In the genomic region with DNA sequence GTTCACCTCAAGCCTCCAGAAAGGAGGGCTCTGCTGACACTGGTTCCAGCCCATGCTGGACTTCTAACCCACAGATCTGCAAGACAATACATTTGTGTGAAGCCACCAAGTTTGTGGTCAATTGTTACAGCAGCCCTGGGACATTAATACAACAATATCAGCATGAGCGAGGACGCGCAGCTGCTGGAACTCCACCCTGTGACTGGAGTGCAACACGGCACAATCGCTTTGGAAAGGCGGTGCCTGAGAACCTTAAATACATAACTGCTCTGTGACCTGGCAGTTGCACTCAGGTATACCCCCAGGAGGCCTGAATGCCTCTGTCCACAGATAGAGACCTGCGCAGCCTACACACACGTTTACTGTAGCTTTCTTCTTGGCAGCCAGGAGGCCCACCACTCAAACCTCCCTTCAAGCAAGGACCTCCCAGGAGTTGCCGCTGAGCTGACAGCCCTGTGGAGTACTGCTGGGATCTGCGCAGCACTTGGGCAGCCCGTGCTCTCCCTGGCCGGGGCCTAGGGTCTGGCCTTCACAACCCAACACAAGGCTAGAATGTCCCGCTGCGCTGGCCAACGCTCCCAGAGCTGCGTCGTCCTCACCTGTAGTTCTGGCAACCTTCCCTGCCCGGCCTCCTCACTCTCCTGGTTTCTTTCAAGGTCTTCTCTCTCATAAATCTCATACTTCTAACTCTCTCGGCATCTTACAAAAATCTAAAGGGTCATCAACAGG, we compare ENCODE assay signal across 22 cellular contexts. TPM values are rescaled to one million over a fixed set of nuclear protein-coding genes. Genes with fewer than 3 reads are reported as not detected.
DNase-seq lines count a peak whose midpoint lies in the region; ATAC-seq and TF ChIP-seq lines count a peak whose summit lies in the region.
"Had no signal": no experiment of that assay in that cellular context is flagged by ENCODE, and none has a peak within 500 bp of the region (broad histone marks: within the 10 kb centered on the region; RNA-seq: fewer than 3 reads in every experiment).

No MANE protein-coding gene starts in this region.

- CTCF ChIA-PET in activated CD4-positive, alpha-beta T cell treated with anti-CD3 and anti-CD28 coated beads, Interleukin-2, amount 10 ng/mL, durations not matched to agents 7 days and 5 days (lab: Charles Lee): no interaction called here
- CTCF ChIA-PET in activated CD8-positive, alpha-beta T cell treated with anti-CD3 and anti-CD28 coated beads, Interleukin-2, amount 10 ng/mL, durations not matched to agents 7 days and 5 days (lab: Charles Lee): no interaction called here

- no peaks in the 10 kb centered on the region for H3K27me3 ChIP-seq in sigmoid colon
- H3K27me3 ChIP-seq: SJCRH30 had no signal

- ATAC-seq in activated CD8-positive, alpha-beta T cell treated with anti-CD3 and anti-CD28 coated beads, Interleukin-2, amount 10 ng/mL, durations not matched to agents 7 days and 5 days: no peak
- ATAC-seq in HG02588 (IDR thresholded peaks at IDR 0.05; ENCODE audit: unreplicated experiment): no peak

- H3K9me3 ChIP-seq in sigmoid colon: no peaks in the 10 kb centered on the region
- H3K9me3 ChIP-seq: SJCRH30 had no signal

- TF ChIP-seq EP300 in sigmoid colon (IDR thresholded peaks at IDR 0.05): no peak

- H3K27ac Mint-ChIP-seq in activated CD4-positive, alpha-beta T cell treated with anti-CD3 and anti-CD28 coated beads, Interleukin-2, amount 10 ng/mL, durations not matched to agents 24 days and 14 days: peak overlapping the region; percentile 72
- H3K27ac Mint-ChIP-seq in activated CD4-positive, alpha-beta T cell treated with anti-CD3 and anti-CD28 coated beads, Interleukin-2, amount 10 ng/mL, durations not matched to agents 7 days and 5 days: no peak overlapping the region
- peak overlapping the region; percentile 46 for H3K27ac Mint-ChIP-seq in activated CD8-positive, alpha-beta T cell treated with anti-CD3 and anti-CD28 coated beads, Interleukin-2, amount 10 ng/mL, durations not matched to agents 7 days and 5 days
- peak overlapping the region; percentile 0 for H3K27ac Mint-ChIP-seq in nephron progenitor cell

- 91 to 96% methylated on average over 19 of the region's 19 CpGs for WGBS in sigmoid colon, 2 donors

- H3K36me3 Mint-ChIP-seq in activated CD4-positive, alpha-beta T cell treated with anti-CD3 and anti-CD28 coated beads, Interleukin-2, amount 10 ng/mL, durations not matched to agents 24 days and 14 days (ENCODE audit: low read depth): peaks cover 56% of the 10 kb centered on the region
- H3K36me3 Mint-ChIP-seq in activated CD4-positive, alpha-beta T cell treated with anti-CD3 and anti-CD28 coated beads, Interleukin-2, amount 10 ng/mL, durations not matched to agents 7 days and 5 days (ENCODE audit: low read depth): peaks cover 56% of the 10 kb centered on the region
- peaks cover 72% of the 10 kb centered on the region for H3K36me3 Mint-ChIP-seq in activated CD8-positive, alpha-beta T cell treated with anti-CD3 and anti-CD28 coated beads, Interleukin-2, amount 10 ng/mL, durations not matched to agents 7 days and 5 days (ENCODE audit: low read depth)
- H3K36me3 Mint-ChIP-seq in nephron progenitor cell (ENCODE audit: low read depth): peaks cover 80% of the 10 kb centered on the region

- H3K4me3 ChIP-seq in sigmoid colon: no peak overlapping the region
- H3K4me3 ChIP-seq: SJCRH30 had no signal

- peaks cover 23% of the 10 kb centered on the region for H3K4me1 Mint-ChIP-seq in activated CD4-positive, alpha-beta T cell treated with anti-CD3 and anti-CD28 coated beads, Interleukin-2, amount 10 ng/mL, durations not matched to agents 24 days and 14 days
- H3K4me1 Mint-ChIP-seq in activated CD4-positive, alpha-beta T cell treated with anti-CD3 and anti-CD28 coated beads, Interleukin-2, amount 10 ng/mL, durations not matched to agents 7 days and 5 days: peaks cover 31% of the 10 kb centered on the region
- H3K4me1 Mint-ChIP-seq in activated CD8-positive, alpha-beta T cell treated with anti-CD3 and anti-CD28 coated beads, Interleukin-2, amount 10 ng/mL, durations not matched to agents 7 days and 5 days (ENCODE audit: low read depth): peaks cover 38% of the 10 kb centered on the region
- H3K4me1 Mint-ChIP-seq in nephron progenitor cell: no peaks in the 10 kb centered on the region

- no peak for TF ChIP-seq POLR2A in sigmoid colon (IDR thresholded peaks at IDR 0.05)

- no peaks in the 10 kb centered on the region for H3K9me3 Mint-ChIP-seq in activated CD4-positive, alpha-beta T cell treated with anti-CD3 and anti-CD28 coated beads, Interleukin-2, amount 10 ng/mL, durations not matched to agents 24 days and 14 days
- peaks cover 2% of the 10 kb centered on the region for H3K9me3 Mint-ChIP-seq in activated CD4-positive, alpha-beta T cell treated with anti-CD3 and anti-CD28 coated beads, Interleukin-2, amount 10 ng/mL, durations not matched to agents 7 days and 5 days
- H3K9me3 Mint-ChIP-seq in activated CD8-positive, alpha-beta T cell treated with anti-CD3 and anti-CD28 coated beads, Interleukin-2, amount 10 ng/mL, durations not matched to agents 7 days and 5 days (ENCODE audit: insufficient read depth): no peaks in the 10 kb centered on the region
- peaks cover 9% of the 10 kb centered on the region for H3K9me3 Mint-ChIP-seq in nephron progenitor cell

- no peak for TF ChIP-seq CTCF in nephron progenitor cell (IDR thresholded peaks at IDR 0.05)
- no peak for TF ChIP-seq CTCF in sigmoid colon (IDR thresholded peaks at IDR 0.05)

- no peaks in the 10 kb centered on the region for H3K27me3 Mint-ChIP-seq in activated CD4-positive, alpha-beta T cell treated with anti-CD3 and anti-CD28 coated beads, Interleukin-2, amount 10 ng/mL, durations not matched to agents 24 days and 14 days
- no peaks in the 10 kb centered on the region for H3K27me3 Mint-ChIP-seq in activated CD4-positive, alpha-beta T cell treated with anti-CD3 and anti-CD28 coated beads, Interleukin-2, amount 10 ng/mL, durations not matched to agents 7 days and 5 days
- H3K27me3 Mint-ChIP-seq in activated CD8-positive, alpha-beta T cell treated with anti-CD3 and anti-CD28 coated beads, Interleukin-2, amount 10 ng/mL, durations not matched to agents 7 days and 5 days (ENCODE audit: low read depth): no peaks in the 10 kb centered on the region
- no peaks in the 10 kb centered on the region for H3K27me3 Mint-ChIP-seq in nephron progenitor cell (ENCODE audit: low read depth, poor library complexity)

- POLR2A ChIA-PET in activated CD4-positive, alpha-beta T cell treated with anti-CD3 and anti-CD28 coated beads, Interleukin-2, amount 10 ng/mL, durations not matched to agents 7 days and 5 days (lab: Charles Lee): no interaction called here
- POLR2A ChIA-PET in activated CD8-positive, alpha-beta T cell treated with anti-CD3 and anti-CD28 coated beads, Interleukin-2, amount 10 ng/mL, durations not matched to agents 7 days and 5 days (lab: Charles Lee): interaction anchor here (1.2 kb wide), 1 partner anchor 8 kb away, joined by 4 read pairs; a partner anchor contains a TSS

- no peak overlapping the region for H3K27ac ChIP-seq in sigmoid colon
- H3K27ac ChIP-seq: 22Rv1, SJCRH30 had no signal

- intact Hi-C loops in activated CD4-positive, alpha-beta T cell treated with anti-CD3 and anti-CD28 coated beads, Interleukin-2, amount 10 ng/mL, durations not matched to agents 24 days and 14 days (cut with micrococcal nuclease): loop anchor here (5.0 kb wide), 1 partner anchor 130 kb away; no protein-coding TSS in a partner anchor
- intact Hi-C loops in sigmoid colon (cut with DNase I): no loop called here

- H3K4me3 Mint-ChIP-seq in activated CD4-positive, alpha-beta T cell treated with anti-CD3 and anti-CD28 coated beads, Interleukin-2, amount 10 ng/mL, durations not matched to agents 24 days and 14 days: no peak overlapping the region
- H3K4me3 Mint-ChIP-seq in activated CD4-positive, alpha-beta T cell treated with anti-CD3 and anti-CD28 coated beads, Interleukin-2, amount 10 ng/mL, durations not matched to agents 7 days and 5 days: no peak overlapping the region
- no peak overlapping the region for H3K4me3 Mint-ChIP-seq in activated CD8-positive, alpha-beta T cell treated with anti-CD3 and anti-CD28 coated beads, Interleukin-2, amount 10 ng/mL, durations not matched to agents 7 days and 5 days
- no peak overlapping the region for H3K4me3 Mint-ChIP-seq in nephron progenitor cell

- no peak for DNase-seq in activated CD4-positive, alpha-beta T cell treated with anti-CD3 and anti-CD28 coated beads, Interleukin-2, amount 10 ng/mL, durations not matched to agents 24 days and 14 days
- DNase-seq in activated CD4-positive, alpha-beta T cell treated with anti-CD3 and anti-CD28 coated beads, Interleukin-2, amount 10 ng/mL, durations not matched to agents 7 days and 5 days: no peak
- DNase-seq in ELF-1 (ENCODE audit: low read depth, low spot score) (peak; percentile 15), nephron progenitor cell (no peak), sigmoid colon (no peak), SHP77 (lab: John Stamatoyannopoulos, UW) (no peak)
- no peak for DNase-seq in activated CD8-positive, alpha-beta T cell treated with anti-CD3 and anti-CD28 coated beads, Interleukin-2, amount 10 ng/mL, durations not matched to agents 7 days and 5 days
- DNase-seq: C1 segment of cervical spinal cord, COR-L47, DMS153, H7, KBM-7, MV-4-11, NCI-H1417 treated with DMSO at 0.1 percent for 48 hours, NCI-H2029, NCI-H2171, NCI-H446, NCI-H69, RPMI8226, SJCRH30 had no signal

- H3K36me3 ChIP-seq in sigmoid colon: peaks cover 10 to 59% (median 23%) of the 10 kb centered on the region in 4 donors

- no peaks in the 10 kb centered on the region for H3K4me1 ChIP-seq in sigmoid colon
- H3K4me1 ChIP-seq: SJCRH30 had no signal

RNA-seq across cellular contexts. Expression of a gene that starts 8.3 kb away (rescaled TPM):
- total RNA-seq in activated CD4-positive, alpha-beta T cell treated with anti-CD3 and anti-CD28 coated beads, Interleukin-2, amount 10 ng/mL, durations not matched to agents 24 days and 14 days: 103 and 114 TPM in 2 replicates
- 10 to 100 TPM; 49.4 to 52.9 TPM for total RNA-seq in activated CD4-positive, alpha-beta T cell treated with anti-CD3 and anti-CD28 coated beads, Interleukin-2, amount 10 ng/mL, durations not matched to agents 7 days and 5 days
- total RNA-seq in activated CD8-positive, alpha-beta T cell treated with anti-CD3 and anti-CD28 coated beads, Interleukin-2, amount 10 ng/mL, durations not matched to agents 7 days and 5 days: 10 to 100 TPM; 58.5 to 64.6 TPM
- total RNA-seq in sigmoid colon: 10 to 100 TPM; 25.8 to 44.5 (median 33.1) TPM
- 10 to 100 TPM; 45.0 to 86.1 (median 73.8) TPM for polyA plus RNA-seq in sigmoid colon

RNA-seq across cellular contexts. Expression of a gene that starts 42.1 kb away (rescaled TPM):
- total RNA-seq in activated CD4-positive, alpha-beta T cell treated with anti-CD3 and anti-CD28 coated beads, Interleukin-2, amount 10 ng/mL, durations not matched to agents 24 days and 14 days: 13.2 and 15.0 TPM in 2 replicates
- 10 to 100 TPM; 20.5 to 22.9 TPM for total RNA-seq in activated CD4-positive, alpha-beta T cell treated with anti-CD3 and anti-CD28 coated beads, Interleukin-2, amount 10 ng/mL, durations not matched to agents 7 days and 5 days
- 10 to 100 TPM; 16.4 to 17.8 TPM for total RNA-seq in activated CD8-positive, alpha-beta T cell treated with anti-CD3 and anti-CD28 coated beads, Interleukin-2, amount 10 ng/mL, durations not matched to agents 7 days and 5 days
- 10 to 100 TPM; 29.1 to 41.3 (median 38.0) TPM for total RNA-seq in sigmoid colon
- polyA plus RNA-seq in sigmoid colon: 10 to 100 TPM in 1 of 3 donors, 1 to 10 TPM in 2; 7.2 to 10.5 (median 7.2) TPM
